ENCODE assay signal across 23 cellular contexts in the genomic region with DNA sequence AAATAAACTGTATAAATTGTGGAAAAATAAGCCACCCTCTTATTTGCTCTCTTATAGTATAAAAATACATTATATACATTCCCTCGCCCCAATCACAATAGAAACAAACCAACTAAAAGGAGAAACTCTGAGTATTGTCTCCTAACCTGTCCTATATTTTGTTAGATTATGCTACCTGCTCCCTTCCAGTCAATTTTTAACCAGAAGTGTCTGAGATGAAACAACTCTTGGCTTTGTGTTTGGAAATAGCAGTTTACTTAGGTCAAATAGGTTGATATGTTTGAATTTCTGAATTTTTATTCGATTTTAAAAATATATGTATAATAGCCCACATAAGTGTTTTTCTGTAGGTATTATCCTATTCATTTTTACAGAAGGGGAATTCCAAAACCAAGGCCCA.
"Had no signal": no experiment of that assay in that cellular context is flagged by ENCODE, and none has a peak within 500 bp of the region (broad histone marks: within the 10 kb centered on the region; RNA-seq: fewer than 3 reads in every experiment).

No MANE protein-coding gene starts in this region.

- H3K4me3 ChIP-seq: hepatocyte, left lung, left ventricle myocardium inferior, lower lobe of right lung, lung, mucosa of descending colon had no signal

- H3K79me2 ChIP-seq: hepatocyte had no signal

- H3K27ac ChIP-seq: hepatocyte, left lung, left ventricle myocardium inferior, lower lobe of right lung had no signal

- H3K27me3 ChIP-seq: hepatocyte, left lung had no signal

- ATAC-seq: left cardiac atrium; left colon; left lung; left ventricle myocardium superior; lower lobe of right lung; mucosa of descending colon; naive thymus-derived CD4-positive, alpha-beta T cell had no signal

- H2AFZ ChIP-seq: hepatocyte had no signal

- H3K36me3 ChIP-seq: left lung, left ventricle myocardium inferior, lower lobe of right lung had no signal

- H3K9me3 ChIP-seq: left lung, left ventricle myocardium inferior, lower lobe of right lung, mucosa of descending colon had no signal

- H3K4me1 ChIP-seq: left lung, left ventricle myocardium inferior, lower lobe of right lung had no signal

- FAIRE-seq: islet of Langerhans, keratinocyte, kidney had no signal

- H3K4me2 ChIP-seq: hepatocyte had no signal

- DNase-seq: hippocampal formation; hypothalamus; immature natural killer cell; islet precursor cell; kidney; kidney glomerular epithelial cell; left cardiac atrium; left colon; left lung; left ventricle myocardium inferior; left ventricle myocardium superior; lower lobe of right lung; mammary epithelial cell; mesenchymal stem cell; mesendoderm; midbrain; mucosa of descending colon; naive B cell; naive thymus-derived CD4-positive, alpha-beta T cell had no signal
